1 cellular context compared by ENCODE assay signal in genomic region chr16:3158498-3159314, GRCh38.
TF ChIP-seq lines count a peak whose summit lies in the region.

No MANE protein-coding gene starts in this region.

TF ChIP-seq in K562, 482 proteins besides CTCF, POLR2A, EP300 and RAD21 (continued from another document and continues in another):
- TF ChIP-seq ZNF79 (CRISPR knock-in tag; IDR thresholded peaks at IDR 0.05; ENCODE audit: low read depth): no peak
- no peak for TF ChIP-seq ID3 (CRISPR knock-in tag; IDR thresholded peaks at IDR 0.05)
- TF ChIP-seq ID3 (tag; IDR thresholded peaks at IDR 0.05): peak; percentile 78
- TF ChIP-seq NCOA2 (IDR thresholded peaks at IDR 0.05; ENCODE audit: partially characterized antibody in 2 of 2): no peak
- no peak for TF ChIP-seq CEBPG (CRISPR knock-in tag; IDR thresholded peaks at IDR 0.05)
- TF ChIP-seq CEBPG (tag; conservative IDR thresholded peaks at IDR 0.05 in 1 of 2, IDR thresholded peaks at IDR 0.05 in 1 of 2): 0 out of 4 replicates have a peak, but pooled peaks of 1 of the 2 experiments have one; percentile 23
- peak; percentile 95 to 97; a peak in 3 of 4 replicates for TF ChIP-seq UBTF (IDR thresholded peaks at IDR 0.05; ENCODE audit: borderline replicate concordance in 1 of 2, low read depth in 2 of 2, low read length in 2 of 2)
- 0 out of 2 replicates have a peak, but pooled peaks have one; percentile 18 for TF ChIP-seq SPI1 (IDR thresholded peaks at IDR 0.05; ENCODE audit: borderline replicate concordance, low read depth, low read length)
- peak; percentile 39; the same call in 1 of the 2 replicates for TF ChIP-seq RNF2 (IDR thresholded peaks at IDR 0.05)
- no peak for TF ChIP-seq ESRRA (IDR thresholded peaks at IDR 0.05; ENCODE audit: borderline replicate concordance, low read depth)
- TF ChIP-seq PHF21A (IDR thresholded peaks at IDR 0.05; ENCODE audit: borderline replicate concordance, low read depth): no peak; the same call in 1 of the 2 replicates
- peak; percentile 46; the same call in 1 of the 2 replicates for TF ChIP-seq ZBTB5 (IDR thresholded peaks at IDR 0.05)
- 0 out of 2 replicates have a peak, but pooled peaks have one; percentile 37 for TF ChIP-seq PML (IDR thresholded peaks at IDR 0.05; ENCODE audit: low read length)
- TF ChIP-seq HMGXB4 (CRISPR knock-in tag; IDR thresholded peaks at IDR 0.05): peak; percentile 79; the same call in 1 of the 2 replicates
- peak; percentile 93 for TF ChIP-seq GTF3C2 (IDR thresholded peaks at IDR 0.05; ENCODE audit: borderline replicate concordance, extremely low read depth, insufficient read length)
- 0 out of 4 replicates have a peak, but pooled peaks of 1 of the 2 experiments have one; percentile 29 for TF ChIP-seq TRIM24 (IDR thresholded peaks at IDR 0.05)
- TF ChIP-seq ELF2 (CRISPR knock-in tag; IDR thresholded peaks at IDR 0.05): no peak
- peak; percentile 47 for TF ChIP-seq FOSL1 (tag; conservative IDR thresholded peaks at IDR 0.05)
- TF ChIP-seq BDP1 (IDR thresholded peaks at IDR 0.05; ENCODE audit: insufficient read depth, insufficient read length): peak; percentile 43
- TF ChIP-seq MNT (conservative IDR thresholded peaks at IDR 0.05): peak; percentile 50 to 69
- no peak for TF ChIP-seq NR2C1 (IDR thresholded peaks at IDR 0.05)
- no peak for TF ChIP-seq NR2C1 (tag; IDR thresholded peaks at IDR 0.05)
- TF ChIP-seq ZNF449 (CRISPR knock-in tag; IDR thresholded peaks at IDR 0.05): no peak
- peak; percentile 53 for TF ChIP-seq NFIC (IDR thresholded peaks at IDR 0.05)
- TF ChIP-seq NFE2 (IDR thresholded peaks at IDR 0.05; ENCODE audit: low read depth): no peak
- 0 out of 2 replicates have a peak, but pooled peaks have one; percentile 38 for TF ChIP-seq XRCC5 (IDR thresholded peaks at IDR 0.05; ENCODE audit: low read depth, low read length)
- peak; percentile 89 for TF ChIP-seq BCOR (IDR thresholded peaks at IDR 0.05)
- TF ChIP-seq STAT5A (IDR thresholded peaks at IDR 0.05; ENCODE audit: borderline replicate concordance, low read length): no peak
- peak; percentile 32 for TF ChIP-seq GABPB1 (CRISPR knock-in tag; IDR thresholded peaks at IDR 0.05)
- TF ChIP-seq CBX3 (IDR thresholded peaks at IDR 0.05; ENCODE audit: borderline replicate concordance in 1 of 2, low read length in 2 of 2): peak in 1 of 2 experiments; percentile 69; a peak in 1 of 3 replicates
- TF ChIP-seq ZNF253 (CRISPR knock-in tag; conservative IDR thresholded peaks at IDR 0.05): no peak
- no peak for TF ChIP-seq HBP1 (CRISPR knock-in tag; IDR thresholded peaks at IDR 0.05)
- TF ChIP-seq SUPT5H (IDR thresholded peaks at IDR 0.05): peak; percentile 68
- no peak for TF ChIP-seq PCBP1 (IDR thresholded peaks at IDR 0.05; ENCODE audit: low read depth, low read length, poor library complexity, severe bottlenecking)
- TF ChIP-seq ZBTB11 (CRISPR knock-in tag; IDR thresholded peaks at IDR 0.05): peak in 1 of 3 experiments; percentile 74; a peak in 2 of 6 replicates
- peak in 1 of 2 experiments; percentile 64; a peak in 2 of 4 replicates for TF ChIP-seq FOXK2 (conservative IDR thresholded peaks at IDR 0.05 in 1 of 2, IDR thresholded peaks at IDR 0.05 in 1 of 2; ENCODE audit: low read depth in 2 of 2)
- peak; percentile 72 for TF ChIP-seq TAF7 (tag; IDR thresholded peaks at IDR 0.05)
- no peak for TF ChIP-seq MAFK (IDR thresholded peaks at IDR 0.05; ENCODE audit: low read length)
- no peak for TF ChIP-seq KLF6 (CRISPR knock-in tag; IDR thresholded peaks at IDR 0.05; ENCODE audit: borderline replicate concordance)
- peak; percentile 57; the same call in 1 of the 2 replicates for TF ChIP-seq ATF1 (CRISPR knock-in tag; IDR thresholded peaks at IDR 0.05)
- peak; percentile 88 for TF ChIP-seq ATF1 (tag; IDR thresholded peaks at IDR 0.05)
- no peak for TF ChIP-seq TRIM25 (IDR thresholded peaks at IDR 0.05; ENCODE audit: borderline replicate concordance)
